Comparison of ENCODE assay signal across 22 cellular contexts in genomic region chr12:130242506-130242905, GRCh38.
"Had no signal": no experiment of that assay in that cellular context is flagged by ENCODE, and none has a peak within 500 bp of the region (broad histone marks: within the 10 kb centered on the region; RNA-seq: fewer than 3 reads in every experiment).

No MANE protein-coding gene starts in this region.

- ATAC-seq: effector memory CD8-positive, alpha-beta T cell; esophagus mucosa; foreskin keratinocyte; gastrocnemius medialis; gastroesophageal sphincter; heart right ventricle had no signal

- H3K4me1 ChIP-seq: colonic mucosa, esophagus muscularis mucosa, esophagus squamous epithelium, foreskin keratinocyte, gastrocnemius medialis, gastroesophageal sphincter, heart right ventricle had no signal

- DNase-seq: colonic mucosa; cortex of kidney; dermis blood vessel endothelial cell; dorsolateral prefrontal cortex; effector CD4-positive, alpha-beta T cell; effector CD8-positive, alpha-beta T cell; effector memory CD4-positive, alpha-beta T cell; effector memory CD8-positive, alpha-beta T cell; erythroblast; esophagus squamous epithelium; foreskin fibroblast; foreskin keratinocyte; foreskin melanocyte; gastrocnemius medialis; glutamatergic neuron; head of caudate nucleus; heart right ventricle had no signal

- H3K27ac ChIP-seq: colonic mucosa, coronary artery, dorsolateral prefrontal cortex, epithelial cell of prostate, esophagus muscularis mucosa, esophagus squamous epithelium, foreskin keratinocyte, gastrocnemius medialis, gastroesophageal sphincter, heart right ventricle had no signal

- H3K27me3 ChIP-seq: colonic mucosa, dorsolateral prefrontal cortex, esophagus squamous epithelium, foreskin keratinocyte, gastrocnemius medialis, gastroesophageal sphincter had no signal

- H3K4me3 ChIP-seq: colonic mucosa, coronary artery, dorsolateral prefrontal cortex, esophagus muscularis mucosa, esophagus squamous epithelium, gastrocnemius medialis, gastroesophageal sphincter, heart right ventricle had no signal

- H3K36me3 ChIP-seq: colonic mucosa, esophagus muscularis mucosa, esophagus squamous epithelium, gastrocnemius medialis, gastroesophageal sphincter, heart right ventricle had no signal

- H3K9me3 ChIP-seq: colonic mucosa, esophagus muscularis mucosa, esophagus squamous epithelium, gastrocnemius medialis, heart right ventricle had no signal
